ENCODE assay signal across 12 cellular contexts in the genomic region with DNA sequence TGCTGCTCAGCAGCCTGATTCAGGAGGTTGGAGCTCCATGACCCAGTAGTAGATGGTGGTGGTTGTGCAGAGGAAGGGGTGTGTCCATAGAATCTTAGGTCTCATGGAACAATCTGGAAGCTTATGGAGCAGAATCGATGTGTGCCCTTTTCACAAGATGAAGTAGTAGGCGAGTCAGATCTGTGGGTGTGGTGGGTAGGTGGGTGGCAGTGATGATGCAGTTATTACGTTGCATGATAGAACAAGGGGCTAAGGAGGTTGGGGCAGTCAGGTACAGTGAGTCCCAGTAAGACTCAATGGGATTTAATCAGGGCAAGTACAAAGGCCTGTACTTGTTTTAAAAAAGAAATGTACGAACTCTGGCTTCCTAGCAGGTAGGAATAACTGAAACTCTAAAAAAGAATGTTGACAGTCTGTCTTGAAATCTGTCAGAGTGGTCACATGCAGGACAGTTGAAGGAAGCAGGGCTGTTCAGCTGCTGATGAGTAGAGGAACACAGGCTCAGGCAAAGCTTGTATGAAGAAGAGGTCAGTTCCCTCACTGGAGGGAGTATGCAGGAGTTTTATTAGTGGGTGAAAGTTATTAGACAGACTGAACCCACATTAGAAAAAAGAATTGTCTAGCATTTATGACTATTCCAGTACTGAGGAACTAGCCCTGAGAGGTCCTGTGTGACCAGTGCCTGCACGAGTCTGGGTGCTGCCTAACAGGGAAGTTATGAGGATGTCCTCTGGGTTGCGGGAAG. TPM values are rescaled to one million over a fixed set of nuclear protein-coding genes. Genes with fewer than 3 reads are reported as not detected.
DNase-seq lines count a peak whose midpoint lies in the region; ATAC-seq and TF ChIP-seq lines count a peak whose summit lies in the region.
"Had no signal": no experiment of that assay in that cellular context is flagged by ENCODE, and none has a peak within 500 bp of the region (broad histone marks: within the 10 kb centered on the region; RNA-seq: fewer than 3 reads in every experiment).

No MANE protein-coding gene starts in this region.

- H3K27me3 Mint-ChIP-seq in MCF 10A (ENCODE audit: insufficient read depth, unreplicated experiment) (no peaks in the 10 kb centered on the region), type B pancreatic cell (no peaks in the 10 kb centered on the region)

- no peak for TF ChIP-seq POLR2A in breast epithelium (IDR thresholded peaks at IDR 0.05)

- peaks cover 26% of the 10 kb centered on the region for H3K36me3 Mint-ChIP-seq in MCF 10A (ENCODE audit: insufficient read depth, unreplicated experiment)
- peaks cover 36% of the 10 kb centered on the region for H3K36me3 Mint-ChIP-seq in type B pancreatic cell

- no peak overlapping the region for H3K27ac ChIP-seq in breast epithelium
- H3K27ac ChIP-seq in RWPE2 (ENCODE audit: poor library complexity, severe bottlenecking), result peak overlapping the region; percentile 63
- H3K27ac ChIP-seq: HL-60, pancreas, WERI-Rb-1 had no signal

- no peak overlapping the region for H3K4me3 ChIP-seq in breast epithelium
- H3K4me3 ChIP-seq in RWPE2 (ENCODE audit: severe bottlenecking), result no peak overlapping the region
- H3K4me3 ChIP-seq: pancreas had no signal

- H3K9me3 ChIP-seq in breast epithelium, result no peaks in the 10 kb centered on the region
- H3K9me3 ChIP-seq in RWPE2 (ENCODE audit: severe bottlenecking), result no peaks in the 10 kb centered on the region
- H3K9me3 ChIP-seq: pancreas had no signal

- H3K27ac Mint-ChIP-seq in MCF 10A (ENCODE audit: low read depth, unreplicated experiment) (peak overlapping the region; percentile 68), type B pancreatic cell (peak overlapping the region; percentile 62)

- H3K36me3 ChIP-seq in breast epithelium (no peaks in the 10 kb centered on the region), RWPE2 (ENCODE audit: low read depth) (peaks cover 26% of the 10 kb centered on the region)
- H3K36me3 ChIP-seq: pancreas had no signal

- H3K4me1 Mint-ChIP-seq in MCF 10A (ENCODE audit: insufficient read depth, unreplicated experiment) (peaks cover 58% of the 10 kb centered on the region), type B pancreatic cell (ENCODE audit: unreplicated experiment) (peaks cover 47% of the 10 kb centered on the region)

- DNase-seq in MCF 10A (ENCODE audit: unreplicated experiment) (no peak), breast epithelium (ENCODE audit: low spot score in 2 of 2) (no peak), RWPE2 (ENCODE audit: low spot score) (no peak), left lobe of liver (ENCODE audit: low spot score) (no peak), type B pancreatic cell (ENCODE audit: extremely low spot score, unreplicated experiment) (no peak), germinal center (ENCODE audit: low spot score) (no peak)
- DNase-seq: NK-92 treated with Interleukin-12 subunit alpha and Interleukin-12 subunit beta, amount 100 ng/mL, for 24 hours; WERI-Rb-1 had no signal

- CTCF ChIA-PET in MCF 10A (lab: Yijun Ruan, JAX), result no interaction called here

- POLR2A ChIA-PET in MCF 10A (lab: Yijun Ruan, JAX), result interaction anchor here (0.6 to 1.5 kb wide), 5 partner anchors 10 to 166 kb away, joined by 3 to 5 read pairs (median 3); a partner anchor contains a TSS

- no peaks in the 10 kb centered on the region for H3K27me3 ChIP-seq in breast epithelium
- H3K27me3 ChIP-seq in RWPE2 (ENCODE audit: insufficient read depth, poor library complexity, severe bottlenecking), result no peaks in the 10 kb centered on the region
- H3K27me3 ChIP-seq: pancreas had no signal

- BruUV-seq in MCF 10A (replicated peaks; lab: Mats Ljungman, UMichigan), result no TSS peak

- no peaks in the 10 kb centered on the region for H3K4me1 ChIP-seq in breast epithelium
- peaks cover 31% of the 10 kb centered on the region for H3K4me1 ChIP-seq in RWPE2 (ENCODE audit: insufficient read depth, poor library complexity, severe bottlenecking)

- peak; percentile 13; the same call in 1 of the 3 replicates for ATAC-seq in RWPE2 (ENCODE audit: low read depth)
- ATAC-seq in left lobe of liver, result peak; percentile 32
- ATAC-seq in GM18870 (IDR thresholded peaks at IDR 0.05; ENCODE audit: unreplicated experiment), result no peak
- ATAC-seq in HG03565 (IDR thresholded peaks at IDR 0.05; ENCODE audit: unreplicated experiment), result no peak

- H3K4me3 Mint-ChIP-seq in MCF 10A (ENCODE audit: unreplicated experiment) (no peak overlapping the region), type B pancreatic cell (peak overlapping the region; percentile 49)

- intact Hi-C loops in MCF 10A (cut with micrococcal nuclease), result no loop called here
- intact Hi-C loops in breast epithelium (cut with DNase I; ENCODE audit: low total_unique reads), result no loop called here

- H3K9me3 Mint-ChIP-seq in MCF 10A (ENCODE audit: unreplicated experiment) (no peaks in the 10 kb centered on the region), type B pancreatic cell (no peaks in the 10 kb centered on the region)

- no peak for TF ChIP-seq CTCF in MCF 10A (IDR thresholded peaks at IDR 0.05; ENCODE audit: unreplicated experiment)
- no peak for TF ChIP-seq CTCF in breast epithelium (IDR thresholded peaks at IDR 0.05)
- no peak for TF ChIP-seq CTCF in RWPE2 (IDR thresholded peaks at IDR 0.05; ENCODE audit: poor library complexity, severe bottlenecking)
- TF ChIP-seq CTCF in type B pancreatic cell (conservative IDR thresholded peaks at IDR 0.05), result no peak

RNA-seq across cellular contexts. Expression of a gene that starts 9.3 kb away (rescaled TPM):
- total RNA-seq in MCF 10A (2022) (15.0 and 17.5 TPM in 2 replicates), breast epithelium (10 to 100 TPM in 1 of 3 donors, 1 to 10 TPM in 2; 7.9 to 13.2 (median 9.8) TPM), left lobe of liver (7.3 TPM), type B pancreatic cell (ENCODE audit: low replicate concordance) (34.6 and 71.5 TPM in 2 replicates)

Comparison
In these comparisons a context has a peak if more than half of its experiments do, and no peak if none do; other contexts are left out.
1. ATAC-seq: peak in RWPE2 (single experiment) and left lobe of liver (single experiment); none in GM18870 (single experiment) and HG03565 (single experiment).